15 cellular contexts compared by ENCODE assay signal in genomic region chr9:78196258-78196657, GRCh38. TPM values are rescaled to one million over a fixed set of nuclear protein-coding genes. Genes with fewer than 3 reads are reported as not detected.
DNase-seq lines count a peak whose midpoint lies in the region; ATAC-seq, FAIRE-seq and TF ChIP-seq lines count a peak whose summit lies in the region.
"Had no signal": no experiment of that assay in that cellular context is flagged by ENCODE, and none has a peak within 500 bp of the region (broad histone marks: within the 10 kb centered on the region; RNA-seq: fewer than 3 reads in every experiment).

No MANE protein-coding gene starts in this region.

- H3K36me3 ChIP-seq in GM12878 (ENCODE audit: control insufficient read depth in 2 of 2, insufficient read depth in 2 of 2, low read length in 1 of 2): no peaks in the 10 kb centered on the region
- H3K36me3 ChIP-seq in neural progenitor cell: no peaks in the 10 kb centered on the region
- H3K36me3 ChIP-seq: WERI-Rb-1 had no signal

- H3K4me1 ChIP-seq in GM12878 (ENCODE audit: control insufficient read depth, insufficient read depth, low read length) (peaks cover 9% of the 10 kb centered on the region), neural progenitor cell (peaks cover 8% of the 10 kb centered on the region)
- H3K4me1 ChIP-seq: body of pancreas had no signal

- in situ Hi-C loops in GM12878 (cut with MboI): no loop called here

- H3K4me2 ChIP-seq in GM12878 (ENCODE audit: control insufficient read depth, insufficient read depth) (peak overlapping the region; percentile 53), neural progenitor cell (no peak overlapping the region)
- H3K4me2 ChIP-seq: PC-9 had no signal

- H3K27ac Mint-ChIP-seq in neural progenitor cell: no peak overlapping the region

- H3K4me1 Mint-ChIP-seq in neural progenitor cell: no peaks in the 10 kb centered on the region

- peaks cover 7% of the 10 kb centered on the region for H3K27me3 Mint-ChIP-seq in neural progenitor cell (ENCODE audit: insufficient read depth, low read depth)

- TF ChIP-seq CTCF in GM12878 (IDR thresholded peaks at IDR 0.05 in 2 of 3, conservative IDR thresholded peaks at IDR 0.05 in 1 of 3; ENCODE audit: control insufficient read depth in 2 of 3, extremely low read depth in 1 of 3, insufficient read depth in 1 of 3, low read depth in 3 of 3, low read length in 3 of 3): no peak
- TF ChIP-seq CTCF in neural progenitor cell (IDR thresholded peaks at IDR 0.05): no peak

- H2AFZ ChIP-seq in GM12878 (ENCODE audit: control insufficient read depth, low read depth, low read length): no peak overlapping the region
- H2AFZ ChIP-seq in neural progenitor cell (replicated peaks): no peak overlapping the region
- H2AFZ ChIP-seq: PC-9 had no signal

- no peak overlapping the region for H3K4me3 Mint-ChIP-seq in neural progenitor cell

- BruUV-seq in GM12878 (replicated peaks; lab: Mats Ljungman, UMichigan): no TSS peak

- H3K79me2 ChIP-seq in GM12878 (ENCODE audit: control insufficient read depth, insufficient read depth, low read length): no peaks in the 10 kb centered on the region
- H3K79me2 ChIP-seq in neural progenitor cell (ENCODE audit: low read depth): no peaks in the 10 kb centered on the region

- DNase-seq in GM12891 (ENCODE audit: insufficient read length, low spot score): no peak
- peak; percentile 23 for DNase-seq in GM12878 (ENCODE audit: low read depth, low spot score)
- DNase-seq in GM03348 (ENCODE audit: low spot score): no peak
- no peak for DNase-seq in NCI-H2171 (lab: John Stamatoyannopoulos, UW)
- DNase-seq in neural progenitor cell (ENCODE audit: low spot score): no peak
- DNase-seq: activated naive CD4-positive, alpha-beta T cell treated with Interleukin-2 at 50 U/mL for 16 hours; body of pancreas; DND-41; hypothalamus; NCI-H2171 treated with DMSO at 0.1 percent for 48 hours; PC-9; WERI-Rb-1 had no signal

- intact Hi-C loops in GM12878 (cut with micrococcal nuclease; ENCODE audit: unreplicated experiment): no loop called here

- no peak for TF ChIP-seq EP300 in GM12878 (IDR thresholded peaks at IDR 0.05; ENCODE audit: borderline replicate concordance in 1 of 2, control insufficient read depth in 1 of 2, low read depth in 2 of 2, low read length in 2 of 2)

- 0% methylated on average over 1 of the region's 1 CpG for WGBS in GM12878 (ENCODE audit: insufficient coverage, insufficient replicate concordance, low lambda C conversion rate, missing lambda C conversion rate)

- POLR2A ChIA-PET in GM12878 (lab: Charles Lee): interaction anchor here (0.6 kb wide), 1 partner anchor 9 kb away, joined by 5 read pairs; no protein-coding TSS in a partner anchor

- ATAC-seq in GM21526 (IDR thresholded peaks at IDR 0.05; ENCODE audit: low FRiP score, unreplicated experiment): peak; percentile 62
- ATAC-seq in HG03378 (IDR thresholded peaks at IDR 0.05; ENCODE audit: unreplicated experiment): peak; percentile 66
- ATAC-seq in GM12878: peak; percentile 65
- ATAC-seq in HG03108 (IDR thresholded peaks at IDR 0.05; ENCODE audit: unreplicated experiment): no peak
- ATAC-seq: body of pancreas had no signal

- CTCF ChIA-PET in GM12878 (lab: Yijun Ruan, JAX): no interaction called here

- SMC1A ChIA-PET in GM12878 (lab: Charles Lee; ENCODE audit: uncharacterized antibody, unreplicated experiment): interaction anchor here (1.3 kb wide), 1 partner anchor 65 kb away, joined by 5 read pairs; no protein-coding TSS in a partner anchor

- no peaks in the 10 kb centered on the region for H3K9me3 Mint-ChIP-seq in neural progenitor cell

- RAD21 ChIA-PET in GM12878 (lab: Charles Lee; ENCODE audit: unreplicated experiment): interaction anchor here (1.4 kb wide), 1 partner anchor 15 kb away, joined by 4 read pairs; no protein-coding TSS in a partner anchor

- H3K36me3 Mint-ChIP-seq in neural progenitor cell: no peaks in the 10 kb centered on the region

- peak overlapping the region; percentile 35; the same call in 1 of the 2 replicates for H3K4me3 ChIP-seq in GM12878
- H3K4me3 ChIP-seq in neural progenitor cell: no peak overlapping the region
- H3K4me3 ChIP-seq: body of pancreas, PC-9 had no signal

- FAIRE-seq in GM12891 (lab: Jason Lieb, UNC) (peak; percentile 55), GM12878 (lab: Jason Lieb, UNC) (peak; percentile 85)

- H3K27ac ChIP-seq in GM12878 (ENCODE audit: control insufficient read depth, insufficient read depth) (peak overlapping the region; percentile 35; the same call in 1 of the 2 replicates), neural progenitor cell (no peak overlapping the region)
- H3K27ac ChIP-seq: body of pancreas, PC-9, WERI-Rb-1 had no signal

- no peaks in the 10 kb centered on the region for H3K27me3 ChIP-seq in GM12878 (replicated peaks in 1 of 2; ENCODE audit: control insufficient read depth in 2 of 2, insufficient read depth in 2 of 2, low read length in 1 of 2)
- no peaks in the 10 kb centered on the region for H3K27me3 ChIP-seq in neural progenitor cell
- H3K27me3 ChIP-seq: body of pancreas had no signal

- H3K9me3 ChIP-seq in GM12878 (replicated peaks; ENCODE audit: control insufficient read depth, insufficient read depth, low read length): no peaks in the 10 kb centered on the region
- no peaks in the 10 kb centered on the region for H3K9me3 ChIP-seq in neural progenitor cell (ENCODE audit: low read depth)
- H3K9me3 ChIP-seq: body of pancreas had no signal

- H3K9ac ChIP-seq in GM12878 (ENCODE audit: control insufficient read depth, insufficient read depth, low read length) (no peak overlapping the region), neural progenitor cell (no peak overlapping the region)

- no peak for TF ChIP-seq POLR2A in GM12891 (IDR thresholded peaks at IDR 0.05; ENCODE audit: low read depth, low read length)
- no peak for TF ChIP-seq POLR2A in GM12878 (IDR thresholded peaks at IDR 0.05; ENCODE audit: low read depth, low read length)

- no peaks in the 10 kb centered on the region for H3F3A ChIP-seq in neural progenitor cell (ENCODE audit: low read depth)

- no peak for TF ChIP-seq RAD21 in GM12878 (IDR thresholded peaks at IDR 0.05; ENCODE audit: insufficient read depth, low read depth, low read length)

- H4K20me1 ChIP-seq in GM12878 (ENCODE audit: control insufficient read depth, insufficient read depth): no peaks in the 10 kb centered on the region
- no peaks in the 10 kb centered on the region for H4K20me1 ChIP-seq in neural progenitor cell (ENCODE audit: low read depth)

TF ChIP-seq in GM12891, 5 proteins besides CTCF, POLR2A, EP300 and RAD21:
- no peak for TF ChIP-seq POU2F2 (IDR thresholded peaks at IDR 0.05; ENCODE audit: low read depth, low read length)
- peak; percentile 94 for TF ChIP-seq SPI1 (IDR thresholded peaks at IDR 0.05; ENCODE audit: low read depth, low read length)

TF ChIP-seq in GM12878, 131 proteins besides CTCF, POLR2A, EP300 and RAD21 (continues in another document):
- TF ChIP-seq EED (IDR thresholded peaks at IDR 0.05; ENCODE audit: low read depth): peak; percentile 55
- TF ChIP-seq NR2C2 (IDR thresholded peaks at IDR 0.05; ENCODE audit: borderline replicate concordance, control insufficient read depth, insufficient read length, low read depth): no peak
- TF ChIP-seq CBFB (IDR thresholded peaks at IDR 0.05; ENCODE audit: low read depth): no peak
- TF ChIP-seq RUNX3 (IDR thresholded peaks at IDR 0.05; ENCODE audit: low read length): no peak
- TF ChIP-seq BCL3 (IDR thresholded peaks at IDR 0.05; ENCODE audit: borderline replicate concordance, insufficient read depth, low read depth, low read length, poor library complexity, severe bottlenecking): no peak
- no peak for TF ChIP-seq RFX5 (IDR thresholded peaks at IDR 0.05; ENCODE audit: low read depth, low read length)

RNA-seq across cellular contexts. Expression of gene CEP78, which starts 39.6 kb away (rescaled TPM):
- 8.5 TPM for polyA plus RNA-seq in GM12891 (2012; ENCODE audit: low read depth, missing spikeins)
- 91.0 and 98.8 TPM in 2 replicates for total RNA-seq in GM12878 (2013; cell fraction: nucleolus; rRNA removed)
- total RNA-seq in GM12878 (2014; rRNA removed) (32.7 and 44.9 TPM in 2 replicates), GM12878 (2014; rRNA removed; fragmentation: Illumina TruSeq; extraction: Trizol) (27.5 and 28.1 TPM in 2 replicates), GM12878 (2021) (32.3 and 33.8 TPM in 2 replicates), neural progenitor cell (ENCODE audit: low replicate concordance) (102 and 122 TPM in 2 replicates)
- 6.3 TPM for polyA plus RNA-seq in GM12878 (2011; ENCODE audit: low read depth)
- polyA plus RNA-seq in GM12878 (2011; rRNA removed) (28.0 and 47.6 TPM in 2 replicates), GM12878 (2014; fragmentation: Illumina TruSeq; extraction: Trizol) (27.7 and 30.6 TPM in 2 replicates), GM12878 (2014; fragmentation: Nextera tagmentation; extraction: Ambion mirVana) (1 to 10 TPM; 4.1 to 9.7 TPM), GM12878 (2014; rRNA removed) (18.4 and 23.1 TPM in 2 replicates), GM12878 (2016; fragmentation: Nextera tagmentation; extraction: Ambion mirVana) (10 to 100 TPM; 28.5 to 28.7 TPM)
- 10.6 and 11.3 TPM in 2 replicates for polyA plus RNA-seq in GM12878 (2011; cell fraction: cytosol; rRNA removed)
- 31.7 and 33.1 TPM in 2 replicates for polyA plus RNA-seq in GM12878 (2011; cell fraction: nucleus; rRNA removed)
- 9.4 and 11.0 TPM in 2 replicates for polyA plus RNA-seq in GM12878 (2012)
- 17.8 and 20.8 TPM in 2 replicates for polyA minus RNA-seq in GM12878 (2011; rRNA and poly(A)+ RNA removed)
- polyA minus RNA-seq in GM12878 (2011; cell fraction: cytosol; rRNA and poly(A)+ RNA removed): 8.3 and 10.0 TPM in 2 replicates
- polyA minus RNA-seq in GM12878 (2011; cell fraction: nucleus; rRNA and poly(A)+ RNA removed): 15.4 and 25.4 TPM in 2 replicates
